In the genomic region with DNA sequence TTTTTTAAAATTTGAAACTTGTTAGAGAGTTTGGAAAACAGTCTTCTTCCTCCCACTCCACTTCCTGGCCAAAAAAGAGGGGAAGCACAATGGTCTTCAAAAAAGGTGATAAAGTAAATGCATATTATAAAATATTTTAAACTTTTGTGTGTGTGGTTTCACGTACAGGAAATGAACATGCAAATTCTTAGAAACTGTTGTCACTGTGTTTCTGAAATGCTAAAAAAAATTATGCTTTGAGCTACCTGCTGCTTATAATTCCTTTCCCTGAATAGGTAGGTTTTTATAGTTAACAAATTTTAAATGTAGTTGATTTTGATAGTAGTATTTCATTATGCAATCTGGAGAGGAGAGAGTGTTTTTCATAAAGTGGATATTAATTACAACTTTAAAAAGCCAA, we compare ENCODE assay signal across 12 cellular contexts. TPM values are rescaled to one million over a fixed set of nuclear protein-coding genes. Genes with fewer than 3 reads are reported as not detected.
DNase-seq lines count a peak whose midpoint lies in the region; FAIRE-seq and TF ChIP-seq lines count a peak whose summit lies in the region.
"Had no signal": no experiment of that assay in that cellular context is flagged by ENCODE, and none has a peak within 500 bp of the region (broad histone marks: within the 10 kb centered on the region; RNA-seq: fewer than 3 reads in every experiment).

No MANE protein-coding gene starts in this region.

- DNase-seq in activated CD4-positive, alpha-beta T cell treated with anti-CD3 and anti-CD28 coated beads, Interleukin-2, amount 10 ng/mL, durations not matched to agents 24 days and 14 days: no peak
- no peak for DNase-seq in activated CD4-positive, alpha-beta T cell treated with anti-CD3 and anti-CD28 coated beads for 4 hours
- DNase-seq in OCI-M1 (lab: John Stamatoyannopoulos, UW) (peak; percentile 54), choroid plexus epithelial cell (ENCODE audit: low read depth) (peak; percentile 23), small intestine (peak; percentile 8), hypothalamus (lab: John Stamatoyannopoulos, UW) (no peak), endothelial cell (ENCODE audit: low spot score) (no peak)
- no peak for DNase-seq in stimulated activated CD4-positive, alpha-beta T cell treated with anti-CD3 and anti-CD28 coated beads, Interleukin-15, amount 100 ng/mL, for 24 hours
- DNase-seq: activated gamma-delta T cell, esophagus squamous epithelium, Kasumi-1, left cardiac atrium had no signal

- no peak for FAIRE-seq in small intestine (lab: Jason Lieb, UNC)

- WGBS in small intestine, 3 donors: 41 to 55% (median 50%) methylated on average over 1 of the region's 1 CpG

- H3K27ac ChIP-seq in small intestine (ENCODE audit: low read depth in 1 of 2, low read length in 1 of 2): no peak overlapping the region

- TF ChIP-seq CTCF in choroid plexus epithelial cell (conservative IDR thresholded peaks at IDR 0.05; ENCODE audit: low read depth, low read length) (no peak), endothelial cell (IDR thresholded peaks at IDR 0.05; ENCODE audit: unreplicated experiment) (no peak)

- H3K27me3 Mint-ChIP-seq in activated CD4-positive, alpha-beta T cell treated with anti-CD3 and anti-CD28 coated beads, Interleukin-2, amount 10 ng/mL, durations not matched to agents 24 days and 14 days: no peaks in the 10 kb centered on the region
- peaks cover 18% of the 10 kb centered on the region for H3K27me3 Mint-ChIP-seq in endothelial cell (ENCODE audit: unreplicated experiment)

- H3K9me3 Mint-ChIP-seq in activated CD4-positive, alpha-beta T cell treated with anti-CD3 and anti-CD28 coated beads, Interleukin-2, amount 10 ng/mL, durations not matched to agents 24 days and 14 days: peaks cover 3% of the 10 kb centered on the region
- H3K9me3 Mint-ChIP-seq in endothelial cell (ENCODE audit: unreplicated experiment): no peaks in the 10 kb centered on the region

- no peak overlapping the region for H3K4me3 ChIP-seq in choroid plexus epithelial cell (ENCODE audit: low read depth, low read length)
- no peak overlapping the region for H3K4me3 ChIP-seq in small intestine (ENCODE audit: low read depth in 1 of 2, low read length in 2 of 2)

- H3K4me1 Mint-ChIP-seq in activated CD4-positive, alpha-beta T cell treated with anti-CD3 and anti-CD28 coated beads, Interleukin-2, amount 10 ng/mL, durations not matched to agents 24 days and 14 days: peaks cover 53% of the 10 kb centered on the region
- peaks cover 27% of the 10 kb centered on the region for H3K4me1 Mint-ChIP-seq in endothelial cell (ENCODE audit: unreplicated experiment)

- peak overlapping the region; percentile 94 for H3K4me3 Mint-ChIP-seq in activated CD4-positive, alpha-beta T cell treated with anti-CD3 and anti-CD28 coated beads, Interleukin-2, amount 10 ng/mL, durations not matched to agents 24 days and 14 days
- no peak overlapping the region for H3K4me3 Mint-ChIP-seq in endothelial cell (ENCODE audit: unreplicated experiment)

- intact Hi-C loops in activated CD4-positive, alpha-beta T cell treated with anti-CD3 and anti-CD28 coated beads, Interleukin-2, amount 10 ng/mL, durations not matched to agents 24 days and 14 days (cut with micrococcal nuclease): no loop called here

- peaks cover 0 to 1% of the 10 kb centered on the region in 2 donors for H3K4me1 ChIP-seq in small intestine (ENCODE audit: control insufficient read depth in 2 of 2, insufficient read depth in 1 of 2, low read depth in 1 of 2, low read length in 1 of 2)

- no peaks in the 10 kb centered on the region for H3K36me3 ChIP-seq in small intestine (ENCODE audit: control insufficient read depth in 2 of 2, insufficient read depth in 2 of 2, low read length in 2 of 2)
- H3K36me3 ChIP-seq: esophagus squamous epithelium had no signal

- peaks cover 23% of the 10 kb centered on the region for H3K36me3 Mint-ChIP-seq in activated CD4-positive, alpha-beta T cell treated with anti-CD3 and anti-CD28 coated beads, Interleukin-2, amount 10 ng/mL, durations not matched to agents 24 days and 14 days (ENCODE audit: low read depth)
- peaks cover 9% of the 10 kb centered on the region for H3K36me3 Mint-ChIP-seq in endothelial cell (ENCODE audit: low read depth, unreplicated experiment)

- no peaks in the 10 kb centered on the region for H3K9me3 ChIP-seq in small intestine (ENCODE audit: control insufficient read depth, low read depth)
- H3K9me3 ChIP-seq: esophagus squamous epithelium had no signal

- H3K27me3 ChIP-seq in small intestine (ENCODE audit: control insufficient read depth in 2 of 2, insufficient read depth in 2 of 2, low read length in 2 of 2): no peaks in the 10 kb centered on the region
- H3K27me3 ChIP-seq: esophagus squamous epithelium had no signal

- H3K27ac Mint-ChIP-seq in activated CD4-positive, alpha-beta T cell treated with anti-CD3 and anti-CD28 coated beads, Interleukin-2, amount 10 ng/mL, durations not matched to agents 24 days and 14 days: peak overlapping the region; percentile 74
- no peak overlapping the region for H3K27ac Mint-ChIP-seq in endothelial cell (ENCODE audit: unreplicated experiment)

RNA-seq across cellular contexts. Expression of a gene that starts 3.0 kb away (rescaled TPM):
- 45.7 and 46.7 TPM in 2 replicates for total RNA-seq in activated CD4-positive, alpha-beta T cell treated with anti-CD3 and anti-CD28 coated beads, Interleukin-2, amount 10 ng/mL, durations not matched to agents 24 days and 14 days
- 10 to 100 TPM; 21.7 to 25.3 (median 23.8) TPM for polyA plus RNA-seq in small intestine
- total RNA-seq in endothelial cell (ENCODE audit: unreplicated experiment): 65.8 TPM

RNA-seq across cellular contexts. Expression of a gene that starts 3.5 kb away (rescaled TPM):
- 49.7 and 51.3 TPM in 2 replicates for total RNA-seq in activated CD4-positive, alpha-beta T cell treated with anti-CD3 and anti-CD28 coated beads, Interleukin-2, amount 10 ng/mL, durations not matched to agents 24 days and 14 days
- polyA plus RNA-seq in small intestine: 10 to 100 TPM; 14.6 to 19.2 (median 16.6) TPM
- 20.0 TPM for total RNA-seq in endothelial cell (ENCODE audit: unreplicated experiment)

Comparison
In these comparisons a context has a peak if more than half of its experiments do, and no peak if none do; other contexts are left out.
1. DNase-seq: peak in OCI-M1 (single experiment), choroid plexus epithelial cell (single experiment) and small intestine (single experiment); none in activated CD4-positive, alpha-beta T cell treated with anti-CD3 and anti-CD28 coated beads, Interleukin-2, amount 10 ng/mL, durations not matched to agents 24 days and 14 days (single experiment), activated CD4-positive, alpha-beta T cell treated with anti-CD3 and anti-CD28 coated beads for 4 hours (0 of 2), stimulated activated CD4-positive, alpha-beta T cell treated with anti-CD3 and anti-CD28 coated beads, Interleukin-15, amount 100 ng/mL, for 24 hours (single experiment), hypothalamus (0 of 51) and endothelial cell (single experiment).